ENCODE assay signal across 1 cellular context in the genomic region with DNA sequence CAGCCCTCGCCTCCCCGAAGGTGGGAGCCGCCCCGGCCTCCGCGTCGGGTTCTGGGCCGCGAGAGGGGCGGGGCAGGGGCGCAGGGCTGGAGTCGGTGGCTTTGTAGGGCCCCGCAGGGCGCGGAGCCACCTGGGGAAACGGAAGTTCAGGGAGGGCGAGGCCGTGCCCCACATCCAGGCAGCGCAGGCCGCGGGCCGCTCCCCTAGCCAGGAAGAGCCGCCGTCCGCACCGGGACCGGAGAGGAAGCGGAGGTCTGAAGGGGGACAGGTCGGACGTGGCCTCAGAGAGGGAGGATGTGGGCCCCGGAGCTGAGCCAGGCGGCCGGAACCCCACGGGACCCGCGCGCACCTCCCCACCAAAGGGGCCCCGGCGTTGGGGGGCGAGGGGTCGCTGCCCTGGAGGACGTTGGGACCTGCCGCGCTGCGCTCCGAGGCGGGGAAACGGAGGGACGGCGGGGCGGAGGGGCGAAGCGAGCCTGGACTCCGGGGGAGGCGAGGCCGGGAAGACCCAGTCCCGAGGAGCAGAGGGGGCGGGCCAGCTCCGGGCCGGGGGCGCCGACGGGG.
TF ChIP-seq lines count a peak whose summit lies in the region.

No MANE protein-coding gene starts in this region.

TF ChIP-seq in HepG2, 621 proteins besides CTCF, POLR2A, EP300 and RAD21 (continued from another document and continues in another):
- TF ChIP-seq, protein P1, sequence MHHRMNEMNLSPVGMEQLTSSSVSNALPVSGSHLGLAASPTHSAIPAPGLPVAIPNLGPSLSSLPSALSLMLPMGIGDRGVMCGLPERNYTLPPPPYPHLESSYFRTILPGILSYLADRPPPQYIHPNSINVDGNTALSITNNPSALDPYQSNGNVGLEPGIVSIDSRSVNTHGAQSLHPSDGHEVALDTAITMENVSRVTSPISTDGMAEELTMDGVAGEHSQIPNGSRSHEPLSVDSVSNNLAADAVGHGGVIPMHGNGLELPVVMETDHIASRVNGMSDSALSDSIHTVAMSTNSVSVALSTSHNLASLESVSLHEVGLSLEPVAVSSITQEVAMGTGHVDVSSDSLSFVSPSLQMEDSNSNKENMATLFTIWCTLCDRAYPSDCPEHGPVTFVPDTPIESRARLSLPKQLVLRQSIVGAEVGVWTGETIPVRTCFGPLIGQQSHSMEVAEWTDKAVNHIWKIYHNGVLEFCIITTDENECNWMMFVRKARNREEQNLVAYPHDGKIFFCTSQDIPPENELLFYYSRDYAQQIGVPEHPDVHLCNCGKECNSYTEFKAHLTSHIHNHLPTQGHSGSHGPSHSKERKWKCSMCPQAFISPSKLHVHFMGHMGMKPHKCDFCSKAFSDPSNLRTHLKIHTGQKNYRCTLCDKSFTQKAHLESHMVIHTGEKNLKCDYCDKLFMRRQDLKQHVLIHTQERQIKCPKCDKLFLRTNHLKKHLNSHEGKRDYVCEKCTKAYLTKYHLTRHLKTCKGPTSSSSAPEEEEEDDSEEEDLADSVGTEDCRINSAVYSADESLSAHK (CRISPR knock-in tag; IDR thresholded peaks at IDR 0.05; ENCODE audit: borderline replicate concordance), result no peak
- no peak for TF ChIP-seq SOX5 (CRISPR knock-in tag; IDR thresholded peaks at IDR 0.05; ENCODE audit: borderline replicate concordance)
- TF ChIP-seq SSRP1 (CRISPR knock-in tag; IDR thresholded peaks at IDR 0.05), result 0 out of 2 replicates have a peak, but pooled peaks have one; percentile 81
- TF ChIP-seq, protein P2, sequence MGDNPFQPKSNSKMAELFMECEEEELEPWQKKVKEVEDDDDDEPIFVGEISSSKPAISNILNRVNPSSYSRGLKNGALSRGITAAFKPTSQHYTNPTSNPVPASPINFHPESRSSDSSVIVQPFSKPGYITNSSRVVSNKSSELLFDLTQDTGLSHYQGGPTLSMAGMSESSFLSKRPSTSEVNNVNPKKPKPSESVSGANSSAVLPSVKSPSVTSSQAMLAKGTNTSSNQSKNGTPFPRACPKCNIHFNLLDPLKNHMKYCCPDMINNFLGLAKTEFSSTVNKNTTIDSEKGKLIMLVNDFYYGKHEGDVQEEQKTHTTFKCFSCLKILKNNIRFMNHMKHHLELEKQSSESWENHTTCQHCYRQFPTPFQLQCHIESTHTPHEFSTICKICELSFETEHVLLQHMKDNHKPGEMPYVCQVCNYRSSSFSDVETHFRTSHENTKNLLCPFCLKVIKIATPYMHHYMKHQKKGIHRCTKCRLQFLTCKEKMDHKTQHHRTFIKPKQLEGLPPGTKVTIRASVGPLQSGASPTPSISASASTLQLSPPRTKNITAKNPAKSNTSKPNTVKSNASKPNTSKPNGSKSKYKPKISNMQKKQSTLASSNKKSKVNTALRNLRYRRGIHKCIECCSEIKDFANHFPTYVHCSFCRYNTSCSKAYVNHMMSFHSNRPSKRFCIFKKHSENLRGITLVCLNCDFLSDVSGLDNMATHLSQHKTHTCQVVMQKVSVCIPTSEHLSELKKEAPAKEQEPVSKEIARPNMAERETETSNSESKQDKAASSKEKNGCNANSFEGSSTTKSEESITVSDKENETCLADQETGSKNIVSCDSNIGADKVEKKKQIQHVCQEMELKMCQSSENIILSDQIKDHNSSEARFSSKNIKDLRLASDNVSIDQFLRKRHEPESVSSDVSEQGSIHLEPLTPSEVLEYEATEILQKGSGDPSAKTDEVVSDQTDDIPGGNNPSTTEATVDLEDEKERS (CRISPR knock-in tag; IDR thresholded peaks at IDR 0.05), result no peak
- TF ChIP-seq, protein P3, sequence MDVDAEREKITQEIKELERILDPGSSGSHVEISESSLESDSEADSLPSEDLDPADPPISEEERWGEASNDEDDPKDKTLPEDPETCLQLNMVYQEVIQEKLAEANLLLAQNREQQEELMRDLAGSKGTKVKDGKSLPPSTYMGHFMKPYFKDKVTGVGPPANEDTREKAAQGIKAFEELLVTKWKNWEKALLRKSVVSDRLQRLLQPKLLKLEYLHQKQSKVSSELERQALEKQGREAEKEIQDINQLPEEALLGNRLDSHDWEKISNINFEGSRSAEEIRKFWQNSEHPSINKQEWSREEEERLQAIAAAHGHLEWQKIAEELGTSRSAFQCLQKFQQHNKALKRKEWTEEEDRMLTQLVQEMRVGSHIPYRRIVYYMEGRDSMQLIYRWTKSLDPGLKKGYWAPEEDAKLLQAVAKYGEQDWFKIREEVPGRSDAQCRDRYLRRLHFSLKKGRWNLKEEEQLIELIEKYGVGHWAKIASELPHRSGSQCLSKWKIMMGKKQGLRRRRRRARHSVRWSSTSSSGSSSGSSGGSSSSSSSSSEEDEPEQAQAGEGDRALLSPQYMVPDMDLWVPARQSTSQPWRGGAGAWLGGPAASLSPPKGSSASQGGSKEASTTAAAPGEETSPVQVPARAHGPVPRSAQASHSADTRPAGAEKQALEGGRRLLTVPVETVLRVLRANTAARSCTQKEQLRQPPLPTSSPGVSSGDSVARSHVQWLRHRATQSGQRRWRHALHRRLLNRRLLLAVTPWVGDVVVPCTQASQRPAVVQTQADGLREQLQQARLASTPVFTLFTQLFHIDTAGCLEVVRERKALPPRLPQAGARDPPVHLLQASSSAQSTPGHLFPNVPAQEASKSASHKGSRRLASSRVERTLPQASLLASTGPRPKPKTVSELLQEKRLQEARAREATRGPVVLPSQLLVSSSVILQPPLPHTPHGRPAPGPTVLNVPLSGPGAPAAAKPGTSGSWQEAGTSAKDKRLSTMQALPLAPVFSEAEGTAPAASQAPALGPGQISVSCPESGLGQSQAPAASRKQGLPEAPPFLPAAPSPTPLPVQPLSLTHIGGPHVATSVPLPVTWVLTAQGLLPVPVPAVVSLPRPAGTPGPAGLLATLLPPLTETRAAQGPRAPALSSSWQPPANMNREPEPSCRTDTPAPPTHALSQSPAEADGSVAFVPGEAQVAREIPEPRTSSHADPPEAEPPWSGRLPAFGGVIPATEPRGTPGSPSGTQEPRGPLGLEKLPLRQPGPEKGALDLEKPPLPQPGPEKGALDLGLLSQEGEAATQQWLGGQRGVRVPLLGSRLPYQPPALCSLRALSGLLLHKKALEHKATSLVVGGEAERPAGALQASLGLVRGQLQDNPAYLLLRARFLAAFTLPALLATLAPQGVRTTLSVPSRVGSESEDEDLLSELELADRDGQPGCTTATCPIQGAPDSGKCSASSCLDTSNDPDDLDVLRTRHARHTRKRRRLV (CRISPR knock-in tag; IDR thresholded peaks at IDR 0.05), result no peak
- TF ChIP-seq JUNB (CRISPR knock-in tag; IDR thresholded peaks at IDR 0.05; ENCODE audit: borderline replicate concordance), result peak; percentile 55; the same call in 1 of the 2 replicates
- TF ChIP-seq, protein P4, sequence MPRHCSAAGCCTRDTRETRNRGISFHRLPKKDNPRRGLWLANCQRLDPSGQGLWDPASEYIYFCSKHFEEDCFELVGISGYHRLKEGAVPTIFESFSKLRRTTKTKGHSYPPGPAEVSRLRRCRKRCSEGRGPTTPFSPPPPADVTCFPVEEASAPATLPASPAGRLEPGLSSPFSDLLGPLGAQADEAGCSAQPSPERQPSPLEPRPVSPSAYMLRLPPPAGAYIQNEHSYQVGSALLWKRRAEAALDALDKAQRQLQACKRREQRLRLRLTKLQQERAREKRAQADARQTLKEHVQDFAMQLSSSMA (CRISPR knock-in tag; IDR thresholded peaks at IDR 0.05), result peak; percentile 86; the same call in 1 of the 2 replicates
- TF ChIP-seq GFI1 (CRISPR knock-in tag; IDR thresholded peaks at IDR 0.05; ENCODE audit: borderline replicate concordance), result 0 out of 2 replicates have a peak, but pooled peaks have one; percentile 24
- no peak; the same call in 1 of the 2 replicates for TF ChIP-seq KDM5A (IDR thresholded peaks at IDR 0.05; ENCODE audit: borderline replicate concordance, low read length)
- no peak for TF ChIP-seq ZNF460 (CRISPR knock-in tag; IDR thresholded peaks at IDR 0.05; ENCODE audit: borderline replicate concordance)
- TF ChIP-seq ZNF792 (CRISPR knock-in tag; IDR thresholded peaks at IDR 0.05), result 0 out of 2 replicates have a peak, but pooled peaks have one; percentile 43
- TF ChIP-seq IRX3 (CRISPR knock-in tag; IDR thresholded peaks at IDR 0.05; ENCODE audit: borderline replicate concordance, low read depth), result no peak; the same call in 1 of the 2 replicates
- TF ChIP-seq, protein P5, sequence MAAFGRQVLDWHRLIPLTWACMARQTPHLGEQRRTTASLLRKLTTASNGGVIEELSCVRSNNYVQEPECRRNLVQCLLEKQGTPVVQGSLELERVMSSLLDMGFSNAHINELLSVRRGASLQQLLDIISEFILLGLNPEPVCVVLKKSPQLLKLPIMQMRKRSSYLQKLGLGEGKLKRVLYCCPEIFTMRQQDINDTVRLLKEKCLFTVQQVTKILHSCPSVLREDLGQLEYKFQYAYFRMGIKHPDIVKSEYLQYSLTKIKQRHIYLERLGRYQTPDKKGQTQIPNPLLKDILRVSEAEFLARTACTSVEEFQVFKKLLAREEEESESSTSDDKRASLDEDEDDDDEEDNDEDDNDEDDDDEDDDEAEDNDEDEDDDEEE (CRISPR knock-in tag; IDR thresholded peaks at IDR 0.05), result peak; percentile 85
- no peak for TF ChIP-seq MAF1 (CRISPR knock-in tag; IDR thresholded peaks at IDR 0.05; ENCODE audit: borderline replicate concordance)
- TF ChIP-seq ZNF136 (CRISPR knock-in tag; IDR thresholded peaks at IDR 0.05; ENCODE audit: low read depth), result 0 out of 2 replicates have a peak, but pooled peaks have one; percentile 59
- no peak; the same call in 1 of the 2 replicates for TF ChIP-seq ZNF451 (CRISPR knock-in tag; IDR thresholded peaks at IDR 0.05)
- no peak for TF ChIP-seq ZNF761 (CRISPR knock-in tag; conservative IDR thresholded peaks at IDR 0.05)
- no peak for TF ChIP-seq KLF11 (CRISPR knock-in tag; IDR thresholded peaks at IDR 0.05)
- TF ChIP-seq ZNF33A (CRISPR knock-in tag; IDR thresholded peaks at IDR 0.05; ENCODE audit: borderline replicate concordance), result no peak
- 0 out of 2 replicates have a peak, but pooled peaks have one; percentile 38 for TF ChIP-seq POGZ (CRISPR knock-in tag; IDR thresholded peaks at IDR 0.05)
- peak; percentile 61; the same call in 1 of the 2 replicates for TF ChIP-seq NFATC3 (CRISPR knock-in tag; IDR thresholded peaks at IDR 0.05)
- no peak for TF ChIP-seq SMAD1 (CRISPR knock-in tag; IDR thresholded peaks at IDR 0.05; ENCODE audit: borderline replicate concordance, low read depth)
- TF ChIP-seq HOXA7 (CRISPR knock-in tag; IDR thresholded peaks at IDR 0.05), result 0 out of 2 replicates have a peak, but pooled peaks have one; percentile 26
- TF ChIP-seq ZNF839 (CRISPR knock-in tag; IDR thresholded peaks at IDR 0.05; ENCODE audit: borderline replicate concordance), result peak; percentile 54; the same call in 1 of the 2 replicates
- TF ChIP-seq, protein P6, sequence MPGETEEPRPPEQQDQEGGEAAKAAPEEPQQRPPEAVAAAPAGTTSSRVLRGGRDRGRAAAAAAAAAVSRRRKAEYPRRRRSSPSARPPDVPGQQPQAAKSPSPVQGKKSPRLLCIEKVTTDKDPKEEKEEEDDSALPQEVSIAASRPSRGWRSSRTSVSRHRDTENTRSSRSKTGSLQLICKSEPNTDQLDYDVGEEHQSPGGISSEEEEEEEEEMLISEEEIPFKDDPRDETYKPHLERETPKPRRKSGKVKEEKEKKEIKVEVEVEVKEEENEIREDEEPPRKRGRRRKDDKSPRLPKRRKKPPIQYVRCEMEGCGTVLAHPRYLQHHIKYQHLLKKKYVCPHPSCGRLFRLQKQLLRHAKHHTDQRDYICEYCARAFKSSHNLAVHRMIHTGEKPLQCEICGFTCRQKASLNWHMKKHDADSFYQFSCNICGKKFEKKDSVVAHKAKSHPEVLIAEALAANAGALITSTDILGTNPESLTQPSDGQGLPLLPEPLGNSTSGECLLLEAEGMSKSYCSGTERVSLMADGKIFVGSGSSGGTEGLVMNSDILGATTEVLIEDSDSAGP (CRISPR knock-in tag; IDR thresholded peaks at IDR 0.05; ENCODE audit: borderline replicate concordance), result peak; percentile 64; the same call in 1 of the 2 replicates
- TF ChIP-seq HNRNPL (IDR thresholded peaks at IDR 0.05; ENCODE audit: low read depth, low read length), result peak; percentile 64; the same call in 1 of the 2 replicates
- no peak for TF ChIP-seq ZNF496 (CRISPR knock-in tag; IDR thresholded peaks at IDR 0.05; ENCODE audit: insufficient replicate concordance)
- TF ChIP-seq, protein P7, sequence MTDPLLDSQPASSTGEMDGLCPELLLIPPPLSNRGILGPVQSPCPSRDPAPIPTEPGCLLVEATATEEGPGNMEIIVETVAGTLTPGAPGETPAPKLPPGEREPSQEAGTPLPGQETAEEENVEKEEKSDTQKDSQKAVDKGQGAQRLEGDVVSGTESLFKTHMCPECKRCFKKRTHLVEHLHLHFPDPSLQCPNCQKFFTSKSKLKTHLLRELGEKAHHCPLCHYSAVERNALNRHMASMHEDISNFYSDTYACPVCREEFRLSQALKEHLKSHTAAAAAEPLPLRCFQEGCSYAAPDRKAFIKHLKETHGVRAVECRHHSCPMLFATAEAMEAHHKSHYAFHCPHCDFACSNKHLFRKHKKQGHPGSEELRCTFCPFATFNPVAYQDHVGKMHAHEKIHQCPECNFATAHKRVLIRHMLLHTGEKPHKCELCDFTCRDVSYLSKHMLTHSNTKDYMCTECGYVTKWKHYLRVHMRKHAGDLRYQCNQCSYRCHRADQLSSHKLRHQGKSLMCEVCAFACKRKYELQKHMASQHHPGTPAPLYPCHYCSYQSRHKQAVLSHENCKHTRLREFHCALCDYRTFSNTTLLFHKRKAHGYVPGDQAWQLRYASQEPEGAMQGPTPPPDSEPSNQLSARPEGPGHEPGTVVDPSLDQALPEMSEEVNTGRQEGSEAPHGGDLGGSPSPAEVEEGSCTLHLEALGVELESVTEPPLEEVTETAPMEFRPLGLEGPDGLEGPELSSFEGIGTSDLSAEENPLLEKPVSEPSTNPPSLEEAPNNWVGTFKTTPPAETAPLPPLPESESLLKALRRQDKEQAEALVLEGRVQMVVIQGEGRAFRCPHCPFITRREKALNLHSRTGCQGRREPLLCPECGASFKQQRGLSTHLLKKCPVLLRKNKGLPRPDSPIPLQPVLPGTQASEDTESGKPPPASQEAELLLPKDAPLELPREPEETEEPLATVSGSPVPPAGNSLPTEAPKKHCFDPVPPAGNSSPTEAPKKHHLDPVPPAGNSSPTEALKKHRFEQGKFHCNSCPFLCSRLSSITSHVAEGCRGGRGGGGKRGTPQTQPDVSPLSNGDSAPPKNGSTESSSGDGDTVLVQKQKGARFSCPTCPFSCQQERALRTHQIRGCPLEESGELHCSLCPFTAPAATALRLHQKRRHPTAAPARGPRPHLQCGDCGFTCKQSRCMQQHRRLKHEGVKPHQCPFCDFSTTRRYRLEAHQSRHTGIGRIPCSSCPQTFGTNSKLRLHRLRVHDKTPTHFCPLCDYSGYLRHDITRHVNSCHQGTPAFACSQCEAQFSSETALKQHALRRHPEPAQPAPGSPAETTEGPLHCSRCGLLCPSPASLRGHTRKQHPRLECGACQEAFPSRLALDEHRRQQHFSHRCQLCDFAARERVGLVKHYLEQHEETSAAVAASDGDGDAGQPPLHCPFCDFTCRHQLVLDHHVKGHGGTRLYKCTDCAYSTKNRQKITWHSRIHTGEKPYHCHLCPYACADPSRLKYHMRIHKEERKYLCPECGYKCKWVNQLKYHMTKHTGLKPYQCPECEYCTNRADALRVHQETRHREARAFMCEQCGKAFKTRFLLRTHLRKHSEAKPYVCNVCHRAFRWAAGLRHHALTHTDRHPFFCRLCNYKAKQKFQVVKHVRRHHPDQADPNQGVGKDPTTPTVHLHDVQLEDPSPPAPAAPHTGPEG (CRISPR knock-in tag; IDR thresholded peaks at IDR 0.05), result no peak; the same call in 1 of the 2 replicates
- TF ChIP-seq XRCC5 (optimal IDR thresholded peaks at IDR 0.05; ENCODE audit: low read length), result peak; percentile 55
- no peak for TF ChIP-seq ZNF383 (CRISPR knock-in tag; IDR thresholded peaks at IDR 0.05; ENCODE audit: borderline replicate concordance)
- 0 out of 2 replicates have a peak, but pooled peaks have one; percentile 23 for TF ChIP-seq ZNF138 (CRISPR knock-in tag; IDR thresholded peaks at IDR 0.05; ENCODE audit: low read depth)
- peak; percentile 72 for TF ChIP-seq RBFOX2 (IDR thresholded peaks at IDR 0.05; ENCODE audit: low read depth, low read length)
